In the genomic region with DNA sequence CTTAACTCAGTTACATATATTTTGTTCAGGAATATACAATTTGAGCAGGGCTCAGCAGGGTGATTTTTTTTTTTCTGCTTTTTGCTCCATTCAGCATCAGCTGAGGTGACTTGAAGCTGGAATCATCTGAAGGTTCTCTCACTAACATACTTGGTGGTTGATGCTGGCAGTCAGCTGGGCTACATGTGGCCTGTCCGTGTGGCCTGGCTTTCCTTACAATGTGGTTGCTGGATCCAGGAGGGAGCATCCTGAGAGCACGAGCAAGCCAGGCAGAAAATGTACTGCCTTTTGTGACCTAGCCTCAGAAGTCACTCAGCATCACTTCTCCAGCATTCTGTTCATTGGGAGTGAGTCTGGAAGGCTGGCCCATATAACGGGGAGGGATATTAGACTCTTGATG, we compare ENCODE assay signal across 21 cellular contexts.
"Had no signal": no experiment of that assay in that cellular context is flagged by ENCODE, and none has a peak within 500 bp of the region (broad histone marks: within the 10 kb centered on the region; RNA-seq: fewer than 3 reads in every experiment).

No MANE protein-coding gene starts in this region.

- DNase-seq: activated B cell treated with CpG ODN at 0.5 μM for 24 hours; activated CD4-positive, alpha-beta T cell treated with anti-CD3 and anti-CD28 coated beads, Interleukin-2, amount 50 U/mL, for 1 hour; activated CD8-positive, alpha-beta T cell treated with anti-CD3 and anti-CD28 coated beads for 36 hours; activated naive CD8-positive, alpha-beta T cell treated with anti-CD3 and anti-CD28 coated beads, Interleukin-2, amount 50 U/mL, for 24 hours; activated T-cell treated with anti-CD3 and anti-CD28 coated beads, Interleukin-2, amount 50 U/mL, for 48 hours; foreskin keratinocyte; heart left ventricle; hypothalamus; immature natural killer cell; kidney; left colon; mammary epithelial cell; midbrain; natural killer cell; right cardiac atrium; stimulated activated CD4-positive, alpha-beta T cell treated with anti-CD3 and anti-CD28 coated beads, Interleukin-2, amount 100 ng/mL, for 48 hours; substantia nigra; T-helper 1 cell; upper lobe of left lung had no signal

- H3K9me3 ChIP-seq: upper lobe of left lung, vagina had no signal

- ATAC-seq: activated CD8-positive, alpha-beta T cell treated with anti-CD3 and anti-CD28 coated beads for 36 hours; activated naive CD8-positive, alpha-beta T cell treated with anti-CD3 and anti-CD28 coated beads, Interleukin-2, amount 50 U/mL, for 24 hours; foreskin keratinocyte; heart left ventricle; left colon; natural killer cell; right cardiac atrium had no signal

- H3K27ac ChIP-seq: esophagus muscularis mucosa, foreskin keratinocyte, heart left ventricle, upper lobe of left lung, vagina had no signal

- H3K4me3 ChIP-seq: esophagus muscularis mucosa, heart left ventricle, upper lobe of left lung, vagina had no signal

- H3K4me1 ChIP-seq: foreskin keratinocyte, heart left ventricle had no signal

- H3K27me3 ChIP-seq: esophagus muscularis mucosa, foreskin keratinocyte, heart left ventricle, upper lobe of left lung, vagina had no signal

- H3K36me3 ChIP-seq: esophagus muscularis mucosa, heart left ventricle, upper lobe of left lung, vagina had no signal
